In the genomic region with DNA sequence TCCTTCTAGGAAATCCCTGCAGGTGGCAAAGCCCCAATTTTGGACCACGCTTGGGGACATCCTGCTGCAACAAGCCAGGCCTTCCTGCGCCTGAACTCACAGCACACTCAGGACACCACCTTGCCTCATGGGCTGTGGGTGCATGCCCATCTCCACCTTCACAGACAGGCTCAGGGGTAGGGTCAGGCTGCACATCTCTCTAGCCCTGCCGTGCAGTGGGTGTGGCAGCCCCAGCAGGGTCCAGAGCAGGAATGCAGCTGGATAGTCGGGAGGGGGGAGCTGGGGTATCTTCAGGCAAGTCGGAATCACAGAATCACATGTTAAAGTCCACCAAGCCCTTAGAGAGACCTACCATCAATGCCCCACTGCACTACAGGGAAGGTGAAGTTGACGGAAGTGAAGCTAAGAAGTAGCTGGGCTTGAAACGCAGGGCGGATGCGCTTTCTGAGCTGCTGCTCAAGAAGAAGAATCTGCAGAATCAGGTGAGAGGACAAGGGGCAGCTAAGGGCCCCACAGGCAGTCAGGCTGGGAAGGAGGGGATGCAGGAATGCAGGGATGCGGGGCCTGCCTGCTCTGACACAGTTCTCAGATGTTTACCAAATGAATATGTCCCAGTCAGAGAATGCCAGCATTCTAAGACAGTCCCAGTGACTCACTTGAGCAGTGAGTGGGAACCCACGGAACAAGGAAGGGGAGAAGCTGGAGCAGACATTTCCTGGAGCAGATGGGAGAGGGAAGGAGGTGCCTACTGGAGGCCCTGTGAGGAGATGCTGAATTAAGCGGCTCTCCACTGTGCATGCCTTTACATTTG, we compare ENCODE assay signal across 11 cellular contexts. TPM values are rescaled to one million over a fixed set of nuclear protein-coding genes. Genes with fewer than 3 reads are reported as not detected.
DNase-seq lines count a peak whose midpoint lies in the region; ATAC-seq and TF ChIP-seq lines count a peak whose summit lies in the region.
"Had no signal": no experiment of that assay in that cellular context is flagged by ENCODE, and none has a peak within 500 bp of the region (broad histone marks: within the 10 kb centered on the region; RNA-seq: fewer than 3 reads in every experiment).

No MANE protein-coding gene starts in this region.

- in situ Hi-C loops in Panc1 (cut with HindIII; ENCODE audit: low pct_unique_long_range_greater_than_20kb, low sequenced_read_pairs) = no loop called here

- peaks cover 11% of the 10 kb centered on the region for H3K36me3 Mint-ChIP-seq in CD4-positive, CD25-positive, alpha-beta regulatory T cell

- POLR2A ChIA-PET in Panc1 (lab: Charles Lee) = no interaction called here

- BruUV-seq in Panc1 (replicated peaks; lab: Mats Ljungman, UMichigan) = no TSS peak

- H3K4me3 Mint-ChIP-seq in CD4-positive, CD25-positive, alpha-beta regulatory T cell = no peak overlapping the region
- H3K4me3 Mint-ChIP-seq: mesothelial cell of epicardium had no signal

- no peaks in the 10 kb centered on the region for H3K36me3 ChIP-seq in CD4-positive, CD25-positive, alpha-beta regulatory T cell (ENCODE audit: control insufficient read depth, insufficient read depth, low read length)
- no peaks in the 10 kb centered on the region for H3K36me3 ChIP-seq in Panc1 (ENCODE audit: control insufficient read depth, insufficient read depth, low read length)
- H3K36me3 ChIP-seq in osteoblast (ENCODE audit: insufficient read depth, low read length) = peaks cover 25% of the 10 kb centered on the region

- H3K79me2 ChIP-seq in osteoblast (ENCODE audit: insufficient read depth, low read length) = peaks cover 85% of the 10 kb centered on the region

- H3K4me1 ChIP-seq in CD4-positive, CD25-positive, alpha-beta regulatory T cell (ENCODE audit: control insufficient read depth, insufficient read depth, low read length, poor library complexity, severe bottlenecking) = no peaks in the 10 kb centered on the region
- H3K4me1 ChIP-seq in Panc1 (ENCODE audit: control insufficient read depth, insufficient read depth, low read length) = peaks cover 18% of the 10 kb centered on the region
- peaks cover 30% of the 10 kb centered on the region for H3K4me1 ChIP-seq in osteoblast (ENCODE audit: insufficient read depth, low read length)

- ATAC-seq in CD4-positive, CD25-positive, alpha-beta regulatory T cell (ENCODE audit: low read depth in 2 of 2) = no peak
- ATAC-seq in Panc1 = peak; percentile 61
- peak; percentile 72 for ATAC-seq in esophagus mucosa
- no peak for ATAC-seq in HG02588 (IDR thresholded peaks at IDR 0.05; ENCODE audit: unreplicated experiment)
- no peak for ATAC-seq in GM18868 (IDR thresholded peaks at IDR 0.05; ENCODE audit: unreplicated experiment)

- no peak for DNase-seq in CD4-positive, CD25-positive, alpha-beta regulatory T cell
- DNase-seq in Panc1 (ENCODE audit: low read depth, low spot score) (no peak), osteoblast (ENCODE audit: insufficient read length, low spot score, missing footprints) (peak; percentile 97), OCI-M1 (lab: John Stamatoyannopoulos, UW) (no peak)
- DNase-seq in NK-92 treated with Interleukin-12 subunit alpha and Interleukin-12 subunit beta, amount 100 ng/mL, for 24 hours (lab: John Stamatoyannopoulos, UW) = no peak
- DNase-seq: NCI-H1092, T-helper 9 cell had no signal

- CTCF ChIA-PET in Panc1 (lab: Charles Lee) = no interaction called here

- no peaks in the 10 kb centered on the region for H3K27me3 ChIP-seq in CD4-positive, CD25-positive, alpha-beta regulatory T cell (ENCODE audit: control insufficient read depth, insufficient read depth, low read length)
- H3K27me3 ChIP-seq in Panc1 (ENCODE audit: control insufficient read depth, insufficient read depth, low read length) (no peaks in the 10 kb centered on the region), osteoblast (ENCODE audit: insufficient read depth, low read length) (no peaks in the 10 kb centered on the region)

- peak overlapping the region; percentile 25 for H3K4me2 ChIP-seq in osteoblast (ENCODE audit: insufficient read depth, low read length)

- H3K27ac ChIP-seq in CD4-positive, CD25-positive, alpha-beta regulatory T cell (ENCODE audit: insufficient read depth, low read length, poor library complexity, severe bottlenecking) = no peak overlapping the region
- H3K27ac ChIP-seq in Panc1 (ENCODE audit: low read length) (no peak overlapping the region), osteoblast (ENCODE audit: low read depth, low read length) (peak overlapping the region; percentile 67)

- peaks cover 0 to 44% (median 5%) of the 10 kb centered on the region in 4 donors for H3K4me1 Mint-ChIP-seq in CD4-positive, CD25-positive, alpha-beta regulatory T cell

- H3K9me3 ChIP-seq in CD4-positive, CD25-positive, alpha-beta regulatory T cell (ENCODE audit: control insufficient read depth in 2 of 2, low read length in 2 of 2) = no peaks in the 10 kb centered on the region
- H3K9me3 ChIP-seq in Panc1 (ENCODE audit: control insufficient read depth, insufficient read depth, low read depth, low read length) (no peaks in the 10 kb centered on the region), osteoblast (ENCODE audit: low read depth, low read length) (no peaks in the 10 kb centered on the region)

- peaks cover 5% of the 10 kb centered on the region for H4K20me1 ChIP-seq in osteoblast (ENCODE audit: insufficient read depth, low read length)

- peaks cover 29% of the 10 kb centered on the region for H3K27me3 Mint-ChIP-seq in CD4-positive, CD25-positive, alpha-beta regulatory T cell

- peak overlapping the region; percentile 32 for H2AFZ ChIP-seq in osteoblast (ENCODE audit: low read length)

- intact Hi-C loops in Panc1 (cut with micrococcal nuclease; ENCODE audit: unreplicated experiment) = no loop called here

- TF ChIP-seq CTCF in Panc1 (IDR thresholded peaks at IDR 0.05) = no peak
- no peak for TF ChIP-seq CTCF in osteoblast (IDR thresholded peaks at IDR 0.05; ENCODE audit: extremely low read depth, low read depth, low read length)

- H3K4me3 ChIP-seq in CD4-positive, CD25-positive, alpha-beta regulatory T cell (ENCODE audit: low read depth, low read length) = no peak overlapping the region
- H3K4me3 ChIP-seq in Panc1 (ENCODE audit: low read depth in 2 of 2, low read length in 2 of 2) (no peak overlapping the region), osteoblast (ENCODE audit: insufficient read depth, low read length) (no peak overlapping the region)

- peaks cover 0 to 1% (median 0%) of the 10 kb centered on the region in 7 donors for H3K9me3 Mint-ChIP-seq in CD4-positive, CD25-positive, alpha-beta regulatory T cell
- H3K9me3 Mint-ChIP-seq: mesothelial cell of epicardium had no signal

- peak overlapping the region in 2 of 3 donors; percentile 62 to 63 for H3K27ac Mint-ChIP-seq in CD4-positive, CD25-positive, alpha-beta regulatory T cell
- H3K27ac Mint-ChIP-seq: mesothelial cell of epicardium had no signal

RNA-seq across cellular contexts. Expression of a gene that starts 11.3 kb away (rescaled TPM):
- total RNA-seq in CD4-positive, CD25-positive, alpha-beta regulatory T cell = 3.9 TPM
- polyA plus RNA-seq in CD4-positive, CD25-positive, alpha-beta regulatory T cell = 10 to 100 TPM; 17.3 to 79.9 (median 40.7) TPM
- total RNA-seq in Panc1 (2021; ENCODE audit: unreplicated experiment) = 131 TPM
- 155 TPM for polyA plus RNA-seq in Panc1 (2012; ENCODE audit: insufficient read length)
- total RNA-seq in esophagus mucosa = 78.8 TPM
- 80.7 and 83.2 TPM in 2 replicates for total RNA-seq in osteoblast

RNA-seq across cellular contexts. Expression of a gene that starts 39.6 kb away (rescaled TPM):
- total RNA-seq in CD4-positive, CD25-positive, alpha-beta regulatory T cell = 27.4 TPM
- 100 to 1,000 TPM in 1 of 4 donors, 10 to 100 TPM in 3; 57.5 to 109 (median 68.6) TPM for polyA plus RNA-seq in CD4-positive, CD25-positive, alpha-beta regulatory T cell
- total RNA-seq in Panc1 (2021; ENCODE audit: unreplicated experiment) (45.7 TPM), esophagus mucosa (31.6 TPM), osteoblast (19.7 and 45.2 TPM in 2 replicates)
- polyA plus RNA-seq in Panc1 (2012; ENCODE audit: insufficient read length) = 49.3 TPM

RNA-seq across cellular contexts. Expression of a gene that starts 57.0 kb away (rescaled TPM):
- total RNA-seq in CD4-positive, CD25-positive, alpha-beta regulatory T cell = 48.1 TPM
- 10 to 100 TPM; 29.1 to 46.2 (median 37.1) TPM for polyA plus RNA-seq in CD4-positive, CD25-positive, alpha-beta regulatory T cell
- total RNA-seq in Panc1 (2021; ENCODE audit: unreplicated experiment) (3.8 TPM), esophagus mucosa (8.4 TPM), osteoblast (4.4 and 6.2 TPM in 2 replicates)
- polyA plus RNA-seq in Panc1 (2012; ENCODE audit: insufficient read length) = 1.7 TPM

Comparison
In these comparisons a context has a peak if more than half of its experiments do, and no peak if none do; other contexts are left out.
1. ATAC-seq: peak in Panc1 (single experiment) and esophagus mucosa (single experiment); none in CD4-positive, CD25-positive, alpha-beta regulatory T cell (0 of 2), HG02588 (single experiment) and GM18868 (single experiment).
2. RNA of a gene that starts 11.3 kb away (total RNA-seq): 131 TPM in Panc1 (single experiment), 80.7 to 83.2 TPM in osteoblast and 78.8 TPM in esophagus mucosa (single experiment); 3.9 TPM in CD4-positive, CD25-positive, alpha-beta regulatory T cell (single experiment); every median in the first group is over 10 times any median in the second.